In genomic region chr14:85546390-85546789, GRCh38 we compare ENCODE assay signal across 34 cellular contexts. TPM values are rescaled to one million over a fixed set of nuclear protein-coding genes. Genes with fewer than 3 reads are reported as not detected.
"Had no signal": no experiment of that assay in that cellular context is flagged by ENCODE, and none has a peak within 500 bp of the region (broad histone marks: within the 10 kb centered on the region; RNA-seq: fewer than 3 reads in every experiment).

No MANE protein-coding gene starts in this region.

- H3K36me3 ChIP-seq: right atrium auricular region, thyroid gland, upper lobe of left lung had no signal

- H3K9me3 ChIP-seq: ascending aorta, psoas muscle, right atrium auricular region, stomach, thyroid gland, upper lobe of left lung had no signal

- H3K27ac Mint-ChIP-seq: activated naive CD4-positive, alpha-beta T cell treated with anti-CD3 and anti-CD28 coated beads, Interleukin-2, amount 10 ng/mL, durations not matched to agents 7 days and 5 days; activated naive CD8-positive, alpha-beta T cell treated with anti-CD3 and anti-CD28 coated beads, Interleukin-2, amount 10 ng/mL, durations not matched to agents 7 days and 5 days; brain; effector memory CD8-positive, alpha-beta T cell; immature natural killer cell; mesothelial cell of epicardium; naive B cell; stimulated activated naive B cell treated with anti-CD40 and anti-IgM and Interleukin-4, amounts not matched to agents 10 μg/mL and 1 μg/mL and 100 μg/mL, for 72 hours; T-helper 1 cell treated with Interleukin-12 subunit alpha and Interleukin-12 subunit beta and Interleukin-4 antibody, amounts not matched to agents 30 μg/mL and 1 μg/mL, for 36 hours had no signal

- H2AFZ ChIP-seq: parathyroid adenoma had no signal

- H3K9me3 Mint-ChIP-seq: activated naive CD4-positive, alpha-beta T cell treated with anti-CD3 and anti-CD28 coated beads, Interleukin-2, amount 10 ng/mL, durations not matched to agents 7 days and 5 days; activated naive CD8-positive, alpha-beta T cell treated with anti-CD3 and anti-CD28 coated beads, Interleukin-2, amount 10 ng/mL, durations not matched to agents 7 days and 5 days; stimulated activated naive B cell treated with anti-CD40 and anti-IgM and Interleukin-4, amounts not matched to agents 10 μg/mL and 1 μg/mL and 100 μg/mL, for 72 hours; T-helper 1 cell treated with Interleukin-12 subunit alpha and Interleukin-12 subunit beta and Interleukin-4 antibody, amounts not matched to agents 30 μg/mL and 1 μg/mL, for 36 hours had no signal

- H3K79me2 ChIP-seq: parathyroid adenoma had no signal

- H3K27me3 Mint-ChIP-seq: activated naive CD4-positive, alpha-beta T cell treated with anti-CD3 and anti-CD28 coated beads, Interleukin-2, amount 10 ng/mL, durations not matched to agents 7 days and 5 days; activated naive CD8-positive, alpha-beta T cell treated with anti-CD3 and anti-CD28 coated beads, Interleukin-2, amount 10 ng/mL, durations not matched to agents 7 days and 5 days; effector memory CD8-positive, alpha-beta T cell; naive B cell had no signal

- H3K4me3 ChIP-seq: ascending aorta, cardiac muscle cell, coronary artery, heart left ventricle, psoas muscle, right atrium auricular region, stomach, thyroid gland, upper lobe of left lung had no signal

- H3K27me3 ChIP-seq: ascending aorta, cardiac muscle cell, heart left ventricle, right atrium auricular region, stomach, thyroid gland, upper lobe of left lung had no signal

- H3K4me1 Mint-ChIP-seq: activated naive CD4-positive, alpha-beta T cell treated with anti-CD3 and anti-CD28 coated beads, Interleukin-2, amount 10 ng/mL, durations not matched to agents 7 days and 5 days; activated naive CD8-positive, alpha-beta T cell treated with anti-CD3 and anti-CD28 coated beads, Interleukin-2, amount 10 ng/mL, durations not matched to agents 7 days and 5 days; immature natural killer cell; naive B cell; neural crest cell; stimulated activated naive B cell treated with anti-CD40 and anti-IgM and Interleukin-4, amounts not matched to agents 10 μg/mL and 1 μg/mL and 100 μg/mL, for 72 hours had no signal

- DNase-seq: activated CD4-positive, alpha-beta T cell treated with anti-CD3 and anti-CD28 coated beads for 48 hours; activated CD4-positive, alpha-beta T cell treated with anti-CD3 and anti-CD28 coated beads, Interleukin-2, amount 50 U/mL, for 48 hours; activated CD8-positive, alpha-beta memory T cell treated with anti-CD3 and anti-CD28 coated beads, Interleukin-2, amount 50 U/mL, for 4 hours; activated gamma-delta T cell; activated naive CD4-positive, alpha-beta T cell treated with anti-CD3 and anti-CD28 coated beads, Interleukin-2, amount 10 ng/mL, durations not matched to agents 7 days and 5 days; activated naive CD8-positive, alpha-beta T cell treated with anti-CD3 and anti-CD28 coated beads, Interleukin-2, amount 10 ng/mL, durations not matched to agents 7 days and 5 days; activated T-cell treated with anti-CD3 and anti-CD28 coated beads, Interleukin-2, amount 50 U/mL, for 1 hour; cerebellar nuclear complex; effector memory CD8-positive, alpha-beta T cell; heart left ventricle; hypothalamus; immature natural killer cell; naive B cell; occipital lobe; psoas muscle; stimulated activated CD4-positive, alpha-beta T cell treated with anti-CD3 and anti-CD28 coated beads, Interleukin-15, amount 100 ng/mL, for 24 hours; stimulated activated CD4-positive, alpha-beta T cell treated with anti-CD3 and anti-CD28 coated beads, Interleukin-2, amount 100 ng/mL, for 24 hours; stimulated activated naive B cell treated with anti-CD40 and anti-IgM and Interleukin-4, amounts not matched to agents 10 μg/mL and 1 μg/mL and 100 μg/mL, for 72 hours; stomach; T-helper 9 cell; thyroid gland; upper lobe of left lung had no signal

- H3K4me3 Mint-ChIP-seq: activated naive CD4-positive, alpha-beta T cell treated with anti-CD3 and anti-CD28 coated beads, Interleukin-2, amount 10 ng/mL, durations not matched to agents 7 days and 5 days; activated naive CD8-positive, alpha-beta T cell treated with anti-CD3 and anti-CD28 coated beads, Interleukin-2, amount 10 ng/mL, durations not matched to agents 7 days and 5 days; brain; effector memory CD8-positive, alpha-beta T cell; immature natural killer cell; mesothelial cell of epicardium; naive B cell; neural crest cell; stimulated activated naive B cell treated with anti-CD40 and anti-IgM and Interleukin-4, amounts not matched to agents 10 μg/mL and 1 μg/mL and 100 μg/mL, for 72 hours; T-helper 1 cell treated with Interleukin-12 subunit alpha and Interleukin-12 subunit beta and Interleukin-4 antibody, amounts not matched to agents 30 μg/mL and 1 μg/mL, for 36 hours had no signal

- H3K4me1 ChIP-seq: ascending aorta, heart left ventricle, parathyroid adenoma, psoas muscle, right atrium auricular region, thyroid gland, upper lobe of left lung had no signal

- H3K36me3 Mint-ChIP-seq: activated naive CD4-positive, alpha-beta T cell treated with anti-CD3 and anti-CD28 coated beads, Interleukin-2, amount 10 ng/mL, durations not matched to agents 7 days and 5 days; activated naive CD8-positive, alpha-beta T cell treated with anti-CD3 and anti-CD28 coated beads, Interleukin-2, amount 10 ng/mL, durations not matched to agents 7 days and 5 days; immature natural killer cell; naive B cell; stimulated activated naive B cell treated with anti-CD40 and anti-IgM and Interleukin-4, amounts not matched to agents 10 μg/mL and 1 μg/mL and 100 μg/mL, for 72 hours had no signal

- H3K27ac ChIP-seq: ascending aorta, cardiac muscle cell, coronary artery, heart left ventricle, parathyroid adenoma, psoas muscle, right atrium auricular region, stomach, thyroid gland, upper lobe of left lung, VCaP had no signal

- ATAC-seq: activated CD4-positive, CD25-positive, alpha-beta regulatory T cell treated with anti-CD3 and anti-CD28 coated beads, Interleukin-2, amount 50 U/mL, for 24 hours; effector memory CD8-positive, alpha-beta T cell; heart left ventricle; psoas muscle; stimulated activated naive B cell treated with anti-CD40 and anti-IgM and Interleukin-4, amounts not matched to agents 10 μg/mL and 1 μg/mL and 100 μg/mL, for 72 hours had no signal

- H3K9ac ChIP-seq: parathyroid adenoma had no signal

RNA-seq across cellular contexts. Expression of gene FLRT2, which starts 16.4 kb away (rescaled TPM):
- total RNA-seq: activated CD8-positive, alpha-beta memory T cell treated with anti-CD3 and anti-CD28 coated beads for 36 hours; activated naive CD8-positive, alpha-beta T cell treated with anti-CD3 and anti-CD28 coated beads, Interleukin-2, amount 10 ng/mL, durations not matched to agents 7 days and 5 days had no signal
- polyA plus RNA-seq: immature natural killer cell had no signal
